Comparison of ENCODE assay signal across 1 cellular context in the genomic region with DNA sequence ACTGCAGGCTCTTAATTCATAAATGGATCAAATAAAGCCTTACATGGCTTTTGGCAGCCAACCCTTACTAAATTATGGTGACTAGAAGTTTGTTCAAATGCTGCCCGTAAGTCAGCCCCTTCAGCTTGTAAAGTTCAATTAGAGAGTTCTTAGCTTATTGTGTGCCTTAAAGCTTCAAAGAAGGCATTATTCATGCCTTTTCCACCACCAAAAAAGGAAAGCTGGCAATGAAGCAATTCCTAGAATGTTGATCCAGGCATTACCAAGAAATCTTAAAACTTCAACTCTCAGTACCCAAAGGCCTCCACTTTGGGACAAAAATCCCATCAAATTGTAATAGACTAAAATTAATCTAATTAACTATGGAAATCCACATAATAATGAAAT.
TF ChIP-seq lines count a peak whose summit lies in the region.

No MANE protein-coding gene starts in this region.

TF ChIP-seq in IMR-90, 13 proteins besides CTCF, POLR2A, EP300 and RAD21 (continued from another document):
- TF ChIP-seq, protein P1, sequence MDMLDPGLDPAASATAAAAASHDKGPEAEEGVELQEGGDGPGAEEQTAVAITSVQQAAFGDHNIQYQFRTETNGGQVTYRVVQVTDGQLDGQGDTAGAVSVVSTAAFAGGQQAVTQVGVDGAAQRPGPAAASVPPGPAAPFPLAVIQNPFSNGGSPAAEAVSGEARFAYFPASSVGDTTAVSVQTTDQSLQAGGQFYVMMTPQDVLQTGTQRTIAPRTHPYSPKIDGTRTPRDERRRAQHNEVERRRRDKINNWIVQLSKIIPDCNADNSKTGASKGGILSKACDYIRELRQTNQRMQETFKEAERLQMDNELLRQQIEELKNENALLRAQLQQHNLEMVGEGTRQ (IDR thresholded peaks at IDR 0.05; ENCODE audit: low read depth, low read length), result no peak
- TF ChIP-seq MAFK (IDR thresholded peaks at IDR 0.05; ENCODE audit: low read depth, low read length), result no peak
- TF ChIP-seq CEBPB (IDR thresholded peaks at IDR 0.05; ENCODE audit: low read depth, low read length), result no peak
- TF ChIP-seq, protein P2, sequence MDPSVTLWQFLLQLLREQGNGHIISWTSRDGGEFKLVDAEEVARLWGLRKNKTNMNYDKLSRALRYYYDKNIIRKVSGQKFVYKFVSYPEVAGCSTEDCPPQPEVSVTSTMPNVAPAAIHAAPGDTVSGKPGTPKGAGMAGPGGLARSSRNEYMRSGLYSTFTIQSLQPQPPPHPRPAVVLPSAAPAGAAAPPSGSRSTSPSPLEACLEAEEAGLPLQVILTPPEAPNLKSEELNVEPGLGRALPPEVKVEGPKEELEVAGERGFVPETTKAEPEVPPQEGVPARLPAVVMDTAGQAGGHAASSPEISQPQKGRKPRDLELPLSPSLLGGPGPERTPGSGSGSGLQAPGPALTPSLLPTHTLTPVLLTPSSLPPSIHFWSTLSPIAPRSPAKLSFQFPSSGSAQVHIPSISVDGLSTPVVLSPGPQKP (IDR thresholded peaks at IDR 0.05; ENCODE audit: borderline replicate concordance, low read depth, low read length), result no peak
